ENCODE assay signal across 20 cellular contexts in genomic region chr2:109102588-109103233, GRCh38. TPM values are rescaled to one million over a fixed set of nuclear protein-coding genes. Genes with fewer than 3 reads are reported as not detected.
A peak's percentile ranks its signal among the peaks of the same experiment; 100 is the strongest.
DNase-seq lines count a peak whose midpoint lies in the region; ATAC-seq and TF ChIP-seq lines count a peak whose summit lies in the region.
"Had no signal": no experiment of that assay in that cellular context is flagged by ENCODE, and none has a peak within 500 bp of the region (broad histone marks: within the 10 kb centered on the region; RNA-seq: fewer than 3 reads in every experiment).

No MANE protein-coding gene starts in this region.

- no peak overlapping the region for H3K56ac ChIP-seq in mesendoderm (ENCODE audit: low read length)

- no peak overlapping the region for H3K18ac ChIP-seq in mesendoderm (ENCODE audit: low read length)

- H3K9me3 Mint-ChIP-seq in CD8-positive, alpha-beta T cell = no peaks in the 10 kb centered on the region
- H3K9me3 Mint-ChIP-seq in natural killer cell treated with Interleukin-12 subunit alpha and Interleukin-12 subunit beta and Interleukin-15 and Interleukin-18, amount 100 ng/mL, for 72 hours = no peaks in the 10 kb centered on the region

- no peak overlapping the region for H3K4me3 ChIP-seq in CD8-positive, alpha-beta T cell (ENCODE audit: low read depth, low read length)
- no peak overlapping the region for H3K4me3 ChIP-seq in WERI-Rb-1 (ENCODE audit: low read depth, low read length)
- H3K4me3 ChIP-seq in mesendoderm (ENCODE audit: low read length) = no peak overlapping the region
- H3K4me3 ChIP-seq: esophagus squamous epithelium, GM12878, heart right ventricle, tibial artery had no signal

- peaks cover 12% of the 10 kb centered on the region for H3K4me1 ChIP-seq in CD8-positive, alpha-beta T cell (ENCODE audit: insufficient read depth, low read length)
- H3K4me1 ChIP-seq in mesendoderm (ENCODE audit: control insufficient read depth, low read depth, low read length) = peaks cover 5% of the 10 kb centered on the region
- H3K4me1 ChIP-seq: tibial artery had no signal

- no peaks in the 10 kb centered on the region for H3K79me2 ChIP-seq in mesendoderm (ENCODE audit: control insufficient read depth, insufficient read depth, low read length)

- DNase-seq in DMS 273 (lab: John Stamatoyannopoulos, UW; ENCODE audit: unreplicated experiment) (peak; percentile 29), DMS 273 treated with DMSO at 0.1 percent for 48 hours (lab: John Stamatoyannopoulos, UW) (no peak), WERI-Rb-1 (no peak), mesendoderm (peak; percentile 43), NCI-H1694 treated with DMSO at 0.1 percent for 48 hours (lab: John Stamatoyannopoulos, UW) (no peak), NCI-H226 (no peak)
- DNase-seq in CD8-positive, alpha-beta T cell = peak in 3 of 7 experiments; percentile 20 to 50 (median 28)
- DNase-seq in natural killer cell treated with Interleukin-12 subunit alpha and Interleukin-12 subunit beta and Interleukin-15 and Interleukin-18, amount 100 ng/mL, for 72 hours (ENCODE audit: low spot score) = no peak
- DNase-seq: activated T-cell treated with anti-CD3 and anti-CD28 coated beads, Interleukin-2, amount 50 U/mL, for 1 hour; C1 segment of cervical spinal cord; esophagus squamous epithelium; heart right ventricle; NCI-H1694; SIG-M5; T-helper 2 cell; tibial artery had no signal

- H2BK120ac ChIP-seq in mesendoderm (ENCODE audit: low read depth, low read length) = no peak overlapping the region

- intact Hi-C loops in CD8-positive, alpha-beta T cell (cut with DNase I, micrococcal nuclease) = loop anchor here in 1 of 2 experiments (5.0 kb wide), 1 partner anchor 175 kb away; no protein-coding TSS in a partner anchor

- H3K4me1 Mint-ChIP-seq in CD8-positive, alpha-beta T cell (ENCODE audit: low read depth) = peaks cover 28% of the 10 kb centered on the region
- peaks cover 0 to 3% of the 10 kb centered on the region in 2 donors for H3K4me1 Mint-ChIP-seq in natural killer cell treated with Interleukin-12 subunit alpha and Interleukin-12 subunit beta and Interleukin-15 and Interleukin-18, amount 100 ng/mL, for 72 hours (ENCODE audit: low read depth in 2 of 2)

- peak overlapping the region; percentile 69 for H3K27ac Mint-ChIP-seq in CD8-positive, alpha-beta T cell
- no peak overlapping the region for H3K27ac Mint-ChIP-seq in natural killer cell treated with Interleukin-12 subunit alpha and Interleukin-12 subunit beta and Interleukin-15 and Interleukin-18, amount 100 ng/mL, for 72 hours

- no peaks in the 10 kb centered on the region for H3K27me3 Mint-ChIP-seq in CD8-positive, alpha-beta T cell (ENCODE audit: low read depth)
- peaks cover 27 to 38% of the 10 kb centered on the region in 2 donors for H3K27me3 Mint-ChIP-seq in natural killer cell treated with Interleukin-12 subunit alpha and Interleukin-12 subunit beta and Interleukin-15 and Interleukin-18, amount 100 ng/mL, for 72 hours

- H3K27ac ChIP-seq in CD8-positive, alpha-beta T cell (ENCODE audit: low read depth, low read length) = no peak overlapping the region
- H3K27ac ChIP-seq in WERI-Rb-1 = no peak overlapping the region
- no peak overlapping the region for H3K27ac ChIP-seq in mesendoderm (ENCODE audit: low read depth, low read length)
- H3K27ac ChIP-seq: 22Rv1, esophagus squamous epithelium, heart right ventricle, tibial artery had no signal

- H3K4me2 ChIP-seq in mesendoderm (ENCODE audit: low read length) = no peak overlapping the region

- no CpG with 5 or more reads among the region's 10 CpGs for WGBS in mesendoderm (ENCODE audit: extremely low coverage, insufficient coverage, low lambda C conversion rate)

- H3K23ac ChIP-seq in mesendoderm (ENCODE audit: low read length) = no peak overlapping the region

- no peak overlapping the region for H3K9ac ChIP-seq in mesendoderm (ENCODE audit: low read length)

- no peak overlapping the region for H3K4ac ChIP-seq in mesendoderm (ENCODE audit: low read depth, low read length)

- no peaks in the 10 kb centered on the region for H3K79me1 ChIP-seq in mesendoderm (ENCODE audit: low read length)

- H2BK5ac ChIP-seq in mesendoderm (ENCODE audit: low read length) = no peak overlapping the region

- no peak for TF ChIP-seq CTCF in CD8-positive, alpha-beta T cell (IDR thresholded peaks at IDR 0.05)
- TF ChIP-seq CTCF in WERI-Rb-1 (IDR thresholded peaks at IDR 0.05; ENCODE audit: low read depth, low read length) = 0 out of 2 replicates have a peak, but pooled peaks have one; percentile 10

- peak; percentile 48 for ATAC-seq in CD8-positive, alpha-beta T cell
- ATAC-seq in natural killer cell treated with Interleukin-12 subunit alpha and Interleukin-12 subunit beta and Interleukin-15 and Interleukin-18, amount 100 ng/mL, for 72 hours = no peak
- ATAC-seq: activated CD4-positive, CD25-positive, alpha-beta regulatory T cell treated with anti-CD3 and anti-CD28 coated beads, Interleukin-2, amount 50 U/mL, for 24 hours; GM12878; heart right ventricle had no signal

- no peak overlapping the region for H4K8ac ChIP-seq in mesendoderm (ENCODE audit: low read depth, low read length)

- H3K27me3 ChIP-seq in CD8-positive, alpha-beta T cell (ENCODE audit: insufficient read depth, low read length) = no peaks in the 10 kb centered on the region
- H3K27me3 ChIP-seq in WERI-Rb-1 (ENCODE audit: insufficient read depth, low read depth, severe bottlenecking) (no peaks in the 10 kb centered on the region), mesendoderm (ENCODE audit: insufficient read depth, low read length, poor library complexity) (no peaks in the 10 kb centered on the region)

- H3K9me3 ChIP-seq in CD8-positive, alpha-beta T cell (ENCODE audit: low read length) = no peaks in the 10 kb centered on the region
- no peaks in the 10 kb centered on the region for H3K9me3 ChIP-seq in WERI-Rb-1 (ENCODE audit: severe bottlenecking)
- H3K9me3 ChIP-seq: esophagus squamous epithelium, heart right ventricle, tibial artery had no signal

- no peaks in the 10 kb centered on the region for H3K36me3 Mint-ChIP-seq in CD8-positive, alpha-beta T cell
- H3K36me3 Mint-ChIP-seq in natural killer cell treated with Interleukin-12 subunit alpha and Interleukin-12 subunit beta and Interleukin-15 and Interleukin-18, amount 100 ng/mL, for 72 hours = no peaks in the 10 kb centered on the region

- H2BK15ac ChIP-seq in mesendoderm (replicated peaks; ENCODE audit: low read depth) = no peak overlapping the region

- no peak overlapping the region for H4K5ac ChIP-seq in mesendoderm (ENCODE audit: low read length)

- H3K4me3 Mint-ChIP-seq in CD8-positive, alpha-beta T cell = peak overlapping the region; percentile 57
- no peak overlapping the region for H3K4me3 Mint-ChIP-seq in natural killer cell treated with Interleukin-12 subunit alpha and Interleukin-12 subunit beta and Interleukin-15 and Interleukin-18, amount 100 ng/mL, for 72 hours

- CTCF ChIA-PET in CD8-positive, alpha-beta T cell (lab: Charles Lee) = interaction anchor here (0.6 to 1.8 kb wide), 8 partner anchors 10 to 407 kb away, joined by 3 to 5 read pairs (median 3); no protein-coding TSS in a partner anchor

- POLR2A ChIA-PET in CD8-positive, alpha-beta T cell (lab: Charles Lee) = interaction anchor here (0.5 to 2.8 kb wide), 5 partner anchors 58 to 196 kb away, joined by 3 to 14 read pairs (median 3); no protein-coding TSS in a partner anchor

- H2AK5ac ChIP-seq in mesendoderm (ENCODE audit: low read length) = no peak overlapping the region

- no peaks in the 10 kb centered on the region for H3K36me3 ChIP-seq in CD8-positive, alpha-beta T cell (ENCODE audit: insufficient read depth, low read length)
- H3K36me3 ChIP-seq in WERI-Rb-1 = no peaks in the 10 kb centered on the region
- no peaks in the 10 kb centered on the region for H3K36me3 ChIP-seq in mesendoderm (ENCODE audit: control insufficient read depth, insufficient read depth, low read length)
- H3K36me3 ChIP-seq: esophagus squamous epithelium, heart right ventricle, tibial artery had no signal

RNA-seq across cellular contexts. Expression of gene SH3RF3, which starts 26.3 kb away (rescaled TPM):
- 1 to 10 TPM; 6.3 to 6.4 TPM for total RNA-seq in CD8-positive, alpha-beta T cell
- 1.1 TPM for polyA plus RNA-seq in mesendoderm (2013, experiment 1 of 2)
- 1.1 TPM for polyA plus RNA-seq in mesendoderm (2013, experiment 2 of 2)
- under 1 TPM in 1 of 2 donors, not detected in 1; 0.05 TPM for total RNA-seq in natural killer cell treated with Interleukin-12 subunit alpha and Interleukin-12 subunit beta and Interleukin-15 and Interleukin-18, amount 100 ng/mL, for 72 hours
- total RNA-seq: G401 had no signal

Comparison
In these comparisons a context has a peak if more than half of its experiments do, and no peak if none do; other contexts are left out.
1. DNase-seq: peak in DMS 273 (single experiment) and mesendoderm (single experiment); none in DMS 273 treated with DMSO at 0.1 percent for 48 hours (single experiment), WERI-Rb-1 (single experiment), NCI-H1694 treated with DMSO at 0.1 percent for 48 hours (single experiment), NCI-H226 (single experiment) and natural killer cell treated with Interleukin-12 subunit alpha and Interleukin-12 subunit beta and Interleukin-15 and Interleukin-18, amount 100 ng/mL, for 72 hours (single experiment).
2. RNA of gene SH3RF3, which starts 26.3 kb away (total RNA-seq): 6.3 to 6.4 TPM in CD8-positive, alpha-beta T cell; 0.05 TPM in natural killer cell treated with Interleukin-12 subunit alpha and Interleukin-12 subunit beta and Interleukin-15 and Interleukin-18, amount 100 ng/mL, for 72 hours; every median in the first group is over 4 times any median in the second.